ENCODE assay signal across 11 cellular contexts in the genomic region with DNA sequence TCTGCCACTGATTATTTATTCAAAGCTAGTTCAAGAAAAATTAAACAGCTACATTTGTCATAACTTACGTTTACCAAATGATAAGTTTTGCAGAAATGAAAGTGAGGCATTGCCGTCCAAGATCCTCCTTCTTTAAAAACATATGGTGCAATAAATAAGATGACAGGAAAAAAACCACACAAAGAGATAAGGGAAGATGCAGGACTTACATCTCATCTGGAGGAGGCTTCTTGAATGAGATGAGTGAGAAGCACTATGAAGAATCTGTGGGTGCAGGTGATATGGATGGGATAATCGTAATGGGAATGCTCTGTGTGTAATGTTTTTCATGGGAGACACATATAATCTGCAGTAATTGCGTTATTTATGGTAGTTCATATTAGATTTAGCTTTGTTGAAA.
"Had no signal": no experiment of that assay in that cellular context is flagged by ENCODE, and none has a peak within 500 bp of the region (broad histone marks: within the 10 kb centered on the region; RNA-seq: fewer than 3 reads in every experiment).

No MANE protein-coding gene starts in this region.

- ATAC-seq: gastroesophageal sphincter, heart right ventricle, left lobe of liver had no signal

- DNase-seq: activated CD4-positive, CD25-positive, alpha-beta regulatory T cell treated with anti-CD3 and anti-CD28 coated beads, Interleukin-2, amount 50 U/mL, for 72 hours; activated naive CD8-positive, alpha-beta T cell treated with anti-CD3 and anti-CD28 coated beads for 36 hours; dermis blood vessel endothelial cell; erythroblast; heart right ventricle; midbrain; stimulated activated CD4-positive, alpha-beta T cell treated with anti-CD3 and anti-CD28 coated beads, Interleukin-12 subunit alpha, Interleukin-12 subunit beta, amount 100 ng/mL, for 4 hours; stimulated activated CD4-positive, alpha-beta T cell treated with anti-CD3 and anti-CD28 coated beads, Interleukin-2, amount 100 ng/mL, for 24 hours; stomach had no signal
